Comparison of ENCODE assay signal across 8 cellular contexts in the genomic region with DNA sequence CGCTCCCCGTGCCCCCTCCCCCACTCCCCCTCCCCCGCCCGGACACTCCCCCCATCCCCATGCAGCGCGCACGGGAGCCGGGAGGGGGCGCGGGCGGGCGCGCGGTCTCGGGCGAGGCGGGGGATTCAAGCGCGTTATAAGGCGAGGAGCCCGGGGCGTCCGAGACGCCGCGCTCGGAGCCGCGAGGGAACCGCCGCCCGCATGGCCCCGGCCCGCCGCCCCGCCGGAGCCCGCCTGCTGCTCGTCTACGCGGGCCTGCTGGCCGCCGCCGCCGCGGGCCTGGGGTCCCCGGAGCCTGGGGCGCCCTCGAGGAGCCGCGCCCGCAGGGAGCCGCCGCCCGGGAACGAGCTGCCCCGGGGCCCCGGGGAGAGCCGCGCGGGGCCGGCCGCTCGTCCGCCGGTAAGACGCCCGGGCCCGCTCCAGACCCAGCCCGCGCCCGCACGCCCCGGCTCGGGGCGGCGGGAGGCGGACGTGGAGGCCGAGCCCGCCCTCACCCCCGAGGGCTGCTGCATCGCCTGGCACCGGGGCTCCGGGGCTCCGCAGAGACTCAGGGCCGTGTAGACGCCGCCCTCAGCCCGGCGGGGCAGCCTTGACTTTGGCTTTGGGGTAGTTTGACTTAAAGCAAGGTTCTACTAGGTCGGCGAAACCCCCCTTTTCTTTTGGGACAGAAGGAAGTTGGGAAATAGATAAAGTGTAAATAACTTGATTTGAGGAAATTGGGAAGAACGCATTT. TPM values are rescaled to one million over a fixed set of nuclear protein-coding genes. Genes with fewer than 3 reads are reported as not detected.
DNase-seq lines count a peak whose midpoint lies in the region; ATAC-seq and TF ChIP-seq lines count a peak whose summit lies in the region.

ERFE (plus strand) TSS at position 164 of the 733 bp plus-strand sequence; CDS start at position 202, 38 bp downstream.

- no peaks in the 10 kb centered on the region for H3K4me1 Mint-ChIP-seq in Caco-2 (ENCODE audit: low read depth, unreplicated experiment)
- peaks cover 13 to 18% of the 10 kb centered on the region in 2 experiments for H3K4me1 Mint-ChIP-seq in H9
- peaks cover 9% of the 10 kb centered on the region for H3K4me1 Mint-ChIP-seq in activated naive CD8-positive, alpha-beta T cell (ENCODE audit: low read depth)

- peaks cover 4% of the 10 kb centered on the region for H3K36me3 Mint-ChIP-seq in Caco-2 (ENCODE audit: insufficient read depth, unreplicated experiment)
- no peaks in the 10 kb centered on the region; a peak in 2 of 7 replicates for H3K36me3 Mint-ChIP-seq in H9 (ENCODE audit: insufficient read depth in 1 of 3, low read depth in 3 of 3)
- H3K36me3 Mint-ChIP-seq in activated naive CD8-positive, alpha-beta T cell, result no peaks in the 10 kb centered on the region

- H3K18ac ChIP-seq in H9 (ENCODE audit: insufficient read length, low read depth, low read length), result no peak within 1 kb of the TSS

- peak within 1 kb of the TSS; percentile 64 for H3K4me3 Mint-ChIP-seq in Caco-2 (ENCODE audit: unreplicated experiment)
- H3K4me3 Mint-ChIP-seq in H9, result peak within 1 kb of the TSS; percentile 60 to 79
- H3K4me3 Mint-ChIP-seq in activated naive CD8-positive, alpha-beta T cell, result peak within 1 kb of the TSS; percentile 72

- ATAC-seq in HG03175 (IDR thresholded peaks at IDR 0.05; ENCODE audit: unreplicated experiment), result no peak

- CTCF ChIA-PET in Caco-2 (lab: Charles Lee), result interaction anchor here (0.6 kb wide), 1 partner anchor 115 kb away, joined by 3 read pairs; no protein-coding TSS in a partner anchor

- POLR2A ChIA-PET in Caco-2 (lab: Charles Lee), result no interaction called here

- intact Hi-C loops in Caco-2 (cut with micrococcal nuclease; ENCODE audit: unreplicated experiment) (loop anchor here (10.0 kb wide), 1 partner anchor 304 kb away; the partner anchor contains the start of gene RAMP1), spleen (cut with DNase I; ENCODE audit: low total_unique reads) (no loop called here)

- no TSS peak for BruUV-seq in Caco-2 (replicated peaks; lab: Mats Ljungman, UMichigan)

- H3K4me1 ChIP-seq in Caco-2, result no peaks in the 10 kb centered on the region
- H3K4me1 ChIP-seq in H9 (ENCODE audit: insufficient read depth, low read length), result no peaks in the 10 kb centered on the region
- peaks cover 0 to 27% (median 12%) of the 10 kb centered on the region in 4 donors for H3K4me1 ChIP-seq in Peyer's patch
- peaks cover 4% of the 10 kb centered on the region for H3K4me1 ChIP-seq in hepatocyte (ENCODE audit: insufficient read depth)
- peaks cover 0 to 42% (median 32%) of the 10 kb centered on the region in 6 donors for H3K4me1 ChIP-seq in spleen

- no peak within 1 kb of the TSS for H3K56ac ChIP-seq in H9 (ENCODE audit: insufficient read length, low read depth, low read length)

- no peak within 1 kb of the TSS for H3K23ac ChIP-seq in H9 (ENCODE audit: insufficient read length, low read depth, low read length)

- H3K36me3 ChIP-seq in Caco-2 (ENCODE audit: control insufficient read depth, insufficient read depth, low read length) (no peaks in the 10 kb centered on the region), Peyer's patch (no peaks in the 10 kb centered on the region), hepatocyte (replicated peaks; ENCODE audit: insufficient read depth, low read depth) (no peaks in the 10 kb centered on the region), spleen (no peaks in the 10 kb centered on the region)

- H3K27me3 Mint-ChIP-seq in Caco-2 (ENCODE audit: insufficient read depth, unreplicated experiment) (no peaks in the 10 kb centered on the region), H9 (ENCODE audit: low read depth) (peaks cover 46% of the 10 kb centered on the region)
- H3K27me3 Mint-ChIP-seq in activated naive CD8-positive, alpha-beta T cell, result peaks cover 4% of the 10 kb centered on the region

- no peak within 1 kb of the TSS for H2BK20ac ChIP-seq in H9 (ENCODE audit: low read depth, low read length, poor library complexity, severe bottlenecking)

- H2AFZ ChIP-seq in H9 (ENCODE audit: low read length) (no peak within 1 kb of the TSS), hepatocyte (no peak within 1 kb of the TSS)

- H3K4me3 ChIP-seq in Caco-2 (ENCODE audit: low read depth, low read length), result peak within 1 kb of the TSS; percentile 29
- H3K4me3 ChIP-seq in Peyer's patch, result peak within 1 kb of the TSS; percentile 15 to 53 (median 44)
- H3K4me3 ChIP-seq in hepatocyte, result no peak within 1 kb of the TSS
- H3K4me3 ChIP-seq in spleen, result peak within 1 kb of the TSS in 6 of 8 donors; percentile 0 to 66 (median 32)

- no CpG with 5 or more reads among the region's 94 CpGs for WGBS in H9 (ENCODE audit: extremely low coverage, insufficient read length, low lambda C conversion rate)
- 8% methylated on average over 22 of the region's 94 CpGs for WGBS in hepatocyte (ENCODE audit: low lambda C conversion rate, missing lambda C conversion rate)
- WGBS in spleen, 5 donors, result 1 to 2% (median 1%) methylated on average over 29 to 88 of the region's 94 CpGs

- H4K91ac ChIP-seq in H9 (ENCODE audit: insufficient read length, low read depth, low read length), result no peak within 1 kb of the TSS

- H3K4ac ChIP-seq in H9 (ENCODE audit: low read depth, low read length), result no peak within 1 kb of the TSS

- H3K14ac ChIP-seq in H9 (ENCODE audit: insufficient read depth, low read length), result no peak within 1 kb of the TSS

- no peaks in the 10 kb centered on the region for H3K79me2 ChIP-seq in H9 (ENCODE audit: insufficient read depth, low read length)
- no peaks in the 10 kb centered on the region for H3K79me2 ChIP-seq in hepatocyte

- DNase-seq in Caco-2 (peak in 1 of 2 experiments; percentile 73), H9 (peak; percentile 59), Peyer's patch (peak in 2 of 3 donors; percentile 32 to 65), hepatocyte (ENCODE audit: low spot score) (peak; percentile 79), spleen (peak; percentile 84), superior temporal gyrus (ENCODE audit: extremely low spot score) (no peak)

- TF ChIP-seq CTCF in Caco-2 (IDR thresholded peaks at IDR 0.05; ENCODE audit: insufficient read depth in 1 of 2, low read depth in 1 of 2, low read length in 1 of 2, severe bottlenecking in 1 of 2, unreplicated experiment in 1 of 2) (peak; percentile 21 to 45), H9 (conservative IDR thresholded peaks at IDR 0.05) (peak; percentile 68), Peyer's patch (IDR thresholded peaks at IDR 0.05) (peak in 4 of 6 experiments; percentile 12 to 49 (median 30)), hepatocyte (IDR thresholded peaks at IDR 0.05; ENCODE audit: poor library complexity) (peak; percentile 62), spleen (IDR thresholded peaks at IDR 0.05 in 8 of 11, conservative IDR thresholded peaks at IDR 0.05 in 3 of 11) (peak in 6 of 11 experiments; percentile 29 to 74 (median 66))

- TF ChIP-seq POLR2A in Peyer's patch (IDR thresholded peaks at IDR 0.05) (no peak), spleen (IDR thresholded peaks at IDR 0.05) (no peak)

- H2BK5ac ChIP-seq in H9 (ENCODE audit: insufficient read length, low read length), result no peak within 1 kb of the TSS

- H4K8ac ChIP-seq in H9 (replicated peaks; ENCODE audit: insufficient read length, low read depth, low read length), result no peak within 1 kb of the TSS

- no peak within 1 kb of the TSS for H3K27ac ChIP-seq in H9 (ENCODE audit: insufficient read length, low read depth, low read length)
- no peak within 1 kb of the TSS for H3K27ac ChIP-seq in Peyer's patch
- no peak within 1 kb of the TSS for H3K27ac ChIP-seq in hepatocyte
- H3K27ac ChIP-seq in spleen, result no peak within 1 kb of the TSS

- H4K5ac ChIP-seq in H9 (ENCODE audit: insufficient read length, low read depth, low read length), result no peak within 1 kb of the TSS

- H3K9me3 ChIP-seq in Caco-2 (no peaks in the 10 kb centered on the region), H9 (ENCODE audit: control insufficient read depth, low read depth, low read length) (no peaks in the 10 kb centered on the region), Peyer's patch (no peaks in the 10 kb centered on the region), hepatocyte (ENCODE audit: low read depth) (no peaks in the 10 kb centered on the region), spleen (no peaks in the 10 kb centered on the region)

- no peak within 1 kb of the TSS for H2BK12ac ChIP-seq in H9 (ENCODE audit: insufficient read length, low read depth, low read length)

- H3K9me3 Mint-ChIP-seq in Caco-2 (ENCODE audit: unreplicated experiment) (no peaks in the 10 kb centered on the region), H9 (no peaks in the 10 kb centered on the region)
- no peaks in the 10 kb centered on the region for H3K9me3 Mint-ChIP-seq in activated naive CD8-positive, alpha-beta T cell (ENCODE audit: low read depth)

- H2AK5ac ChIP-seq in H9 (ENCODE audit: insufficient read length, low read length), result no peak within 1 kb of the TSS

- no peak within 1 kb of the TSS for H2BK15ac ChIP-seq in H9 (ENCODE audit: low read depth, low read length)

- H3K27ac Mint-ChIP-seq in Caco-2 (ENCODE audit: unreplicated experiment) (no peak within 1 kb of the TSS), H9 (no peak within 1 kb of the TSS)
- H3K27ac Mint-ChIP-seq in activated naive CD8-positive, alpha-beta T cell, result no peak within 1 kb of the TSS

- no peaks in the 10 kb centered on the region for H3K79me1 ChIP-seq in H9 (ENCODE audit: insufficient read depth, low read depth, low read length, poor library complexity, severe bottlenecking)

- peak within 1 kb of the TSS; percentile 49 for H3K4me2 ChIP-seq in H9 (ENCODE audit: insufficient read depth, insufficient read length, low read length)
- H3K4me2 ChIP-seq in hepatocyte, result peak within 1 kb of the TSS; percentile 84

- peaks cover 10% of the 10 kb centered on the region for H3K23me2 ChIP-seq in H9 (ENCODE audit: insufficient read length, low read depth, low read length, poor library complexity, severe bottlenecking)

- no peak within 1 kb of the TSS for H2BK120ac ChIP-seq in H9 (ENCODE audit: low read depth, low read length, poor library complexity, severe bottlenecking)

- no peaks in the 10 kb centered on the region for H4K20me1 ChIP-seq in H9 (ENCODE audit: control insufficient read depth, insufficient read depth, insufficient read length)
- no peaks in the 10 kb centered on the region for H4K20me1 ChIP-seq in hepatocyte (ENCODE audit: insufficient read depth, poor library complexity, severe bottlenecking)

- no peaks in the 10 kb centered on the region for H3K9me2 ChIP-seq in hepatocyte (replicated peaks; ENCODE audit: insufficient read depth)

- H3K9ac ChIP-seq in H9 (ENCODE audit: extremely low read depth, insufficient read length, low read length), result no peak within 1 kb of the TSS

- no peak within 1 kb of the TSS for H3T11ph ChIP-seq in H9 (ENCODE audit: low read length)

- H3K27me3 ChIP-seq in Caco-2 (replicated peaks; ENCODE audit: control insufficient read depth, insufficient read depth, low read length) (no peaks in the 10 kb centered on the region), H9 (ENCODE audit: insufficient read depth, low read length) (peaks cover 13% of the 10 kb centered on the region; the same call in 1 of the 2 replicates), Peyer's patch (peaks cover 0 to 20% of the 10 kb centered on the region in 2 donors), hepatocyte (peaks cover 36% of the 10 kb centered on the region), spleen (replicated peaks in 1 of 7) (peaks cover 0 to 65% (median 30%) of the 10 kb centered on the region in 7 donors)

RNA-seq across cellular contexts. Expression of gene ERFE, which starts in this region (rescaled TPM):
- total RNA-seq in Caco-2 (2022) (1.4 and 1.6 TPM in 2 replicates), H9 (2021) (2.0 and 2.1 TPM in 2 replicates), Peyer's patch (under 1 TPM in 3 of 4 donors, not detected in 1; 0.40 to 0.57 (median 0.53) TPM), hepatocyte (0.27 TPM in 1 of 2 replicates, not detected in the other), spleen (10 to 100 TPM in 1 of 7 donors, 1 to 10 TPM in 5, under 1 TPM in 1; 0.49 to 11.0 (median 2.4) TPM)
- polyA plus RNA-seq in hepatocyte (0.30 and 1.6 TPM in 2 replicates), spleen (under 1 TPM; 0.06 to 0.63 (median 0.16) TPM)

Comparison
In these comparisons a context has a peak if more than half of its experiments do, and no peak if none do; other contexts are left out.
1. Peak in DNase-seq and H3K4me3 ChIP-seq in Peyer's patch; RNA of the gene not detected or under 1 TPM.